ENCODE assay signal across 9 cellular contexts in the genomic region with DNA sequence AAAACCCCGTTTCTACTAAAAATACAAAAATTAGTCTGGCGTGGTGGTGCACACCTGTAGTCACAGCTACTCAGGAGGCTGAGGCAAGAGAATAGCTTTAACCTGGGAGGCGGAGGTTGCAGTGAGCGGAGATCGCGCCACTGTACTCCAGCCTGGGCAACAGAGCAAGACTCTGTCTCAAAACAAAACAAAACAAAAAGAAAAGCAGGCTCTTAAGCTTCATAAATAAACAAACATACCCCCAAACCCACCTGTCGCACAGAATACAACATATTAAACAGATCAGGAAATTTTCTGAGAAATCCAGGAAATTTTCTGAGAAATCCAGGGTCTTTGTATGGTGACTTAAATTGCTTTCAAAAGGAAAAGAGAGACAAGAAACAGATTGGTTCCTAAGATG. TPM values are rescaled to one million over a fixed set of nuclear protein-coding genes. Genes with fewer than 3 reads are reported as not detected.
"Had no signal": no experiment of that assay in that cellular context is flagged by ENCODE, and none has a peak within 500 bp of the region (broad histone marks: within the 10 kb centered on the region; RNA-seq: fewer than 3 reads in every experiment).

No MANE protein-coding gene starts in this region.

RNA-seq across cellular contexts. Expression of gene OLFML2A, which starts 38.9 kb away (rescaled TPM):
- total RNA-seq: activated CD4-positive, alpha-beta memory T cell treated with anti-CD3 and anti-CD28 coated beads for 36 hours; activated CD4-positive, alpha-beta memory T cell treated with anti-CD3 and anti-CD28 coated beads, Interleukin-2, amount 10 ng/mL, durations not matched to agents 7 days and 5 days; activated CD4-positive, alpha-beta T cell treated with anti-CD3 and anti-CD28 coated beads, Interleukin-2, amount 10 ng/mL, durations not matched to agents 24 days and 14 days; activated CD4-positive, alpha-beta T cell treated with anti-CD3 and anti-CD28 coated beads, Interleukin-2, amount 10 ng/mL, durations not matched to agents 7 days and 5 days; activated CD8-positive, alpha-beta memory T cell treated with anti-CD3 and anti-CD28 coated beads, Interleukin-2, amount 10 ng/mL, durations not matched to agents 7 days and 5 days; activated CD8-positive, alpha-beta T cell treated with anti-CD3 and anti-CD28 coated beads for 36 hours; activated CD8-positive, alpha-beta T cell treated with anti-CD3 and anti-CD28 coated beads, Interleukin-2, amount 10 ng/mL, durations not matched to agents 7 days and 5 days; T-helper 17 cell; T-helper 2 cell treated with Interferon-gamma antibody and Interleukin-4, amounts not matched to agents 100 ng/mL and 5 ng/mL, for 36 hours had no signal
